25 cellular contexts compared by ENCODE assay signal in genomic region chr11:61367406-61367805, GRCh38.
"Had no signal": no experiment of that assay in that cellular context is flagged by ENCODE, and none has a peak within 500 bp of the region (broad histone marks: within the 10 kb centered on the region; RNA-seq: fewer than 3 reads in every experiment).

No MANE protein-coding gene starts in this region.

- FAIRE-seq: endothelial cell of umbilical vein, kidney, pancreas had no signal

- H3K36me3 ChIP-seq: breast epithelium had no signal

- H2AFZ ChIP-seq: neural progenitor cell had no signal

- H3K27me3 Mint-ChIP-seq: activated naive CD8-positive, alpha-beta T cell treated with anti-CD3 and anti-CD28 coated beads, Interleukin-2, amount 50 U/mL, for 24 hours; activated T-helper 17 cell treated with anti-CD3 and anti-CD28 coated beads, Interleukin-2, amount 50 U/mL, for 72 hours; naive B cell had no signal

- H3K4me3 ChIP-seq: ascending aorta, breast epithelium, left lung, neural progenitor cell, pancreas had no signal

- H3K9me3 Mint-ChIP-seq: activated naive CD8-positive, alpha-beta T cell treated with anti-CD3 and anti-CD28 coated beads, Interleukin-2, amount 50 U/mL, for 24 hours; activated T-helper 17 cell treated with anti-CD3 and anti-CD28 coated beads, Interleukin-2, amount 50 U/mL, for 72 hours; naive B cell had no signal

- ATAC-seq: activated naive CD8-positive, alpha-beta T cell treated with anti-CD3 and anti-CD28 coated beads, Interleukin-2, amount 50 U/mL, for 24 hours; activated T-helper 17 cell treated with anti-CD3 and anti-CD28 coated beads, Interleukin-2, amount 50 U/mL, for 72 hours; left lung; pancreas had no signal

- H3K9ac ChIP-seq: neural progenitor cell had no signal

- H3K4me3 Mint-ChIP-seq: activated naive CD8-positive, alpha-beta T cell treated with anti-CD3 and anti-CD28 coated beads, Interleukin-2, amount 50 U/mL, for 24 hours; activated T-helper 17 cell treated with anti-CD3 and anti-CD28 coated beads, Interleukin-2, amount 50 U/mL, for 72 hours; naive B cell; neural progenitor cell had no signal

- H3K27ac Mint-ChIP-seq: activated naive CD8-positive, alpha-beta T cell treated with anti-CD3 and anti-CD28 coated beads, Interleukin-2, amount 50 U/mL, for 24 hours; activated T-helper 17 cell treated with anti-CD3 and anti-CD28 coated beads, Interleukin-2, amount 50 U/mL, for 72 hours; neural progenitor cell had no signal

- H3K4me1 ChIP-seq: ascending aorta had no signal

- DNase-seq: activated CD4-positive, alpha-beta T cell treated with anti-CD3 and anti-CD28 coated beads, Interleukin-2, amount 50 U/mL, for 1 hour; activated CD4-positive, CD25-positive, alpha-beta regulatory T cell; activated CD8-positive, alpha-beta memory T cell treated with anti-CD3 and anti-CD28 coated beads for 24 hours; activated naive CD4-positive, alpha-beta T cell treated with Interleukin-2 at 50 U/mL for 16 hours; activated naive CD8-positive, alpha-beta T cell treated with anti-CD3 and anti-CD28 coated beads, Interleukin-2, amount 50 U/mL, for 24 hours; cerebellar nuclear complex; effector CD8-positive, alpha-beta T cell; foreskin fibroblast; hypothalamus; kidney; left lung; mammary epithelial cell; naive B cell; pancreas; retina; stimulated activated CD4-positive, alpha-beta T cell treated with anti-CD3 and anti-CD28 coated beads, Interleukin-15, amount 100 ng/mL, for 24 hours; stimulated activated CD4-positive, alpha-beta T cell treated with anti-CD3 and anti-CD28 coated beads, Interleukin-4, amount 100 ng/mL, for 1 hour; stimulated activated naive CD4-positive, alpha-beta T cell; substantia nigra; trophoblast cell had no signal

- H3K27ac ChIP-seq: left lung, neural progenitor cell, pancreas had no signal

- H3K4me2 ChIP-seq: neural progenitor cell had no signal

- H3K9me3 ChIP-seq: ascending aorta, breast epithelium, left lung, pancreas had no signal

- H3K27me3 ChIP-seq: ascending aorta, breast epithelium, left lung, neural progenitor cell, pancreas had no signal
